ENCODE assay signal across 8 cellular contexts in the genomic region with DNA sequence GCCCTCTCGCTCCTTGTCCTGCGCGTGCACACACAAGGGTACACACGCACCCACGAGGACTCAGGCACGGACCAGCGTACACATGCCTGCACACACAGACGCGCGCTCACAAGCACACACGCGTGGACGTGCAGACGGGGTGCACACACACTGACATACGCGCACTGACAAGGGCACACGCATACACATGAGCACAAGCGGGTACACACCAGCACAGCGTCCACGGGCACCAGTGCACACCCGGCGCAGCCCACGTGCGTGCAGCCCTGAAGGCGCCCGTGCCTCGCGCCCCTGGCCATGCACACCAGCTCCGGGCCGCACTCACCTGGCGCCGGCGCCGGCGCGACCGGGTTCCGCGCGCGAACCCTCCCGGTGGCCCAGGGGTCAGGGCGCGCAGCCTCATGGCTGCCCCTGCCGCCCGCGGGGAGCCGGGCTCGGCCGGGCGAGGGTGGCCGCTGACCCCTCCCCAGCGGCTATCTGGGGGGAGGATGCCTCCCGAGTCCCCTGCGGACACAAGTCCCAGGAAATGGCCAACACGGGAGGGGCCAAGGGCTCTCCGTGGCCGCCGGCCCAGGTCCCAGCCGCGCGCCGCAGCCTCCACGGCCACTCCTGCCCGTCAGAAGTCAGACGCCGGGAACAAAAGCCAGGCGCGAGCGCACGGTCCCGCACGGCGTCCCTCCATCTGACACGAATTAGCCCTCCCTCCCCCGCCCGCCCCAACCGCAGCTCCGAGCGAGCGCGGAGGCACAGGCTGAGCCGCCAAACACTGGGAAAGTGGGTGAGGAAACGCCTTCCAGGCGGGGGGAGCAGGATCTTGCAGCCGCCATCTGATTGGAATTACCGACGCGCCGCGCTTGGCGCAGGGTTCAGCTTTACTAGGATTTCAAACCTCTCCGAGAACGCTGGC. TPM values are rescaled to one million over a fixed set of nuclear protein-coding genes. Genes with fewer than 3 reads are reported as not detected.
DNase-seq lines count a peak whose midpoint lies in the region; ATAC-seq and TF ChIP-seq lines count a peak whose summit lies in the region.

No MANE protein-coding gene starts in this region.

- H3K18ac ChIP-seq in trophoblast cell (ENCODE audit: low read length): peak overlapping the region; percentile 20

- H3K4me3 Mint-ChIP-seq in CD14-positive monocyte: peak overlapping the region; percentile 43 to 76
- H3K4me3 Mint-ChIP-seq in T-helper 2 cell treated with Interferon-gamma antibody and Interleukin-4, amounts not matched to agents 5 μg/mL and 100 μg/mL, for 36 hours: no peak overlapping the region

- no peaks in the 10 kb centered on the region for H3K36me3 ChIP-seq in cardiac muscle cell
- peaks cover 5 to 9% of the 10 kb centered on the region in 2 experiments for H3K36me3 ChIP-seq in trophoblast cell (ENCODE audit: control insufficient read depth in 1 of 2, insufficient read depth in 2 of 2, low read length in 2 of 2)

- peaks cover 50% of the 10 kb centered on the region for H3K4me1 Mint-ChIP-seq in CD14-positive monocyte
- no peaks in the 10 kb centered on the region for H3K4me1 Mint-ChIP-seq in T-helper 2 cell treated with Interferon-gamma antibody and Interleukin-4, amounts not matched to agents 5 μg/mL and 100 μg/mL, for 36 hours (ENCODE audit: low read depth)

- H4K8ac ChIP-seq in trophoblast cell (ENCODE audit: low read depth, low read length): peak overlapping the region; percentile 8

- H2BK120ac ChIP-seq in trophoblast cell (ENCODE audit: insufficient read depth, low read length, poor library complexity): peak overlapping the region; percentile 20

- no peak for ATAC-seq in GM18502 (IDR thresholded peaks at IDR 0.05; ENCODE audit: poor library complexity, unreplicated experiment)
- ATAC-seq in GM18909 (IDR thresholded peaks at IDR 0.05; ENCODE audit: poor library complexity, unreplicated experiment): no peak

- peak overlapping the region; percentile 62 for H3K14ac ChIP-seq in trophoblast cell (ENCODE audit: low read length)

- peak overlapping the region; percentile 83 for H4K91ac ChIP-seq in trophoblast cell (ENCODE audit: low read depth, low read length)

- no peaks in the 10 kb centered on the region for H3K9me3 ChIP-seq in cardiac muscle cell (ENCODE audit: low read depth)
- peaks cover 4% of the 10 kb centered on the region for H3K9me3 ChIP-seq in trophoblast cell (ENCODE audit: insufficient read depth, low read depth, low read length)

- peak overlapping the region; percentile 70 for H3K4me2 ChIP-seq in trophoblast cell (ENCODE audit: low read length)

- peaks cover 17 to 30% (median 24%) of the 10 kb centered on the region in 3 donors for H3K27me3 Mint-ChIP-seq in CD14-positive monocyte (ENCODE audit: low read depth in 3 of 3)
- peaks cover 14% of the 10 kb centered on the region for H3K27me3 Mint-ChIP-seq in T-helper 2 cell treated with Interferon-gamma antibody and Interleukin-4, amounts not matched to agents 5 μg/mL and 100 μg/mL, for 36 hours (ENCODE audit: low read depth)

- H3K27ac ChIP-seq in cardiac muscle cell (no peak overlapping the region), trophoblast cell (ENCODE audit: low read depth, low read length) (peak overlapping the region; percentile 91)

- H2BK12ac ChIP-seq in trophoblast cell (ENCODE audit: low read length): peak overlapping the region; percentile 8

- peak overlapping the region; percentile 80 for H3K4ac ChIP-seq in trophoblast cell (ENCODE audit: low read depth, low read length)

- DNase-seq in CD14-positive monocyte (ENCODE audit: low spot score) (no peak), SW480 (ENCODE audit: low spot score) (peak; percentile 31), cardiac muscle cell (ENCODE audit: low read depth in 1 of 2, low spot score in 1 of 2) (peak; percentile 20 to 68), trophoblast cell (peak in 1 of 2 donors; percentile 62), GM13976 (ENCODE audit: low spot score) (no peak)
- DNase-seq in T-helper 2 cell treated with Interferon-gamma antibody and Interleukin-4, amounts not matched to agents 5 μg/mL and 100 μg/mL, for 36 hours (ENCODE audit: low spot score): no peak

- H2AFZ ChIP-seq in trophoblast cell (ENCODE audit: insufficient read depth, low read length, poor library complexity): peak overlapping the region; percentile 9

- peak overlapping the region; percentile 63 for H2AK5ac ChIP-seq in trophoblast cell (ENCODE audit: low read length)

- no peaks in the 10 kb centered on the region for H3K4me1 ChIP-seq in cardiac muscle cell (ENCODE audit: low read depth)
- peaks cover 52 to 71% of the 10 kb centered on the region in 2 experiments for H3K4me1 ChIP-seq in trophoblast cell (ENCODE audit: control insufficient read depth in 1 of 2, insufficient read depth in 2 of 2, low read length in 2 of 2)

- in situ Hi-C loops in GM13976 (cut with MboI; ENCODE audit: low sequenced_read_pairs, unreplicated experiment): no loop called here

- H3K27ac Mint-ChIP-seq in CD14-positive monocyte: peak overlapping the region in 1 of 7 donors; percentile 10
- H3K27ac Mint-ChIP-seq in T-helper 2 cell treated with Interferon-gamma antibody and Interleukin-4, amounts not matched to agents 5 μg/mL and 100 μg/mL, for 36 hours: no peak overlapping the region

- peak overlapping the region; percentile 14 for H2BK5ac ChIP-seq in trophoblast cell (ENCODE audit: low read depth, low read length, poor library complexity)

- H3K79me2 ChIP-seq in trophoblast cell (ENCODE audit: control insufficient read depth, insufficient read depth, low read length, poor library complexity): peaks cover 28% of the 10 kb centered on the region

- H3K27me3 ChIP-seq in cardiac muscle cell (peaks cover 39% of the 10 kb centered on the region), trophoblast cell (ENCODE audit: insufficient read depth, low read length) (no peaks in the 10 kb centered on the region)

- peak overlapping the region; percentile 59 for H3K23ac ChIP-seq in trophoblast cell (ENCODE audit: low read length)

- WGBS in trophoblast cell (ENCODE audit: extremely low coverage, insufficient coverage, insufficient read length): no CpG with 5 or more reads among the region's 94 CpGs

- H4K12ac ChIP-seq in trophoblast cell (ENCODE audit: low read depth, low read length): peak overlapping the region; percentile 1

- peaks cover 58 to 59% of the 10 kb centered on the region in 2 donors for H3K36me3 Mint-ChIP-seq in CD14-positive monocyte
- no peaks in the 10 kb centered on the region for H3K36me3 Mint-ChIP-seq in T-helper 2 cell treated with Interferon-gamma antibody and Interleukin-4, amounts not matched to agents 5 μg/mL and 100 μg/mL, for 36 hours (ENCODE audit: low read depth)

- peaks cover 0 to 12% (median 7%) of the 10 kb centered on the region in 7 donors for H3K9me3 Mint-ChIP-seq in CD14-positive monocyte
- no peaks in the 10 kb centered on the region for H3K9me3 Mint-ChIP-seq in T-helper 2 cell treated with Interferon-gamma antibody and Interleukin-4, amounts not matched to agents 5 μg/mL and 100 μg/mL, for 36 hours

- peak overlapping the region; percentile 90 for H3K9ac ChIP-seq in trophoblast cell (ENCODE audit: low read length)

- intact Hi-C loops in CD14-positive monocyte (cut with micrococcal nuclease): no loop called here

- TF ChIP-seq CTCF in CD14-positive monocyte (IDR thresholded peaks at IDR 0.05): no peak
- no peak for TF ChIP-seq CTCF in cardiac muscle cell (IDR thresholded peaks at IDR 0.05; ENCODE audit: low read depth, low read length)
- TF ChIP-seq CTCF in GM13976 (IDR thresholded peaks at IDR 0.05; ENCODE audit: borderline replicate concordance, control extremely low read depth, extremely low read depth, insufficient read depth, missing control alignments): no peak

- H3K4me3 ChIP-seq in cardiac muscle cell (peak overlapping the region; percentile 22), trophoblast cell (ENCODE audit: low read depth, low read length) (peak overlapping the region; percentile 77)

- H3K79me1 ChIP-seq in trophoblast cell (ENCODE audit: low read length): peaks cover 63% of the 10 kb centered on the region

RNA-seq across cellular contexts. Expression of a gene that starts 45.0 kb away (rescaled TPM):
- 1 to 10 TPM; 5.2 to 7.9 TPM for polyA plus RNA-seq in CD14-positive monocyte
- 5.7 and 8.0 TPM in 2 replicates for total RNA-seq in cardiac muscle cell
- 2.7 and 3.3 TPM in 2 replicates for polyA plus RNA-seq in cardiac muscle cell
- 85.9 and 86.5 TPM in 2 replicates for polyA plus RNA-seq in trophoblast cell (2013)

Comparison
In these comparisons a context has a peak if more than half of its experiments do, and no peak if none do; other contexts are left out.
1. DNase-seq: peak in SW480 (single experiment) and cardiac muscle cell (2 of 2); none in CD14-positive monocyte (single experiment), T-helper 2 cell treated with Interferon-gamma antibody and Interleukin-4, amounts not matched to agents 5 μg/mL and 100 μg/mL, for 36 hours (single experiment) and GM13976 (single experiment).